31 cellular contexts compared by ENCODE assay signal in the genomic region with DNA sequence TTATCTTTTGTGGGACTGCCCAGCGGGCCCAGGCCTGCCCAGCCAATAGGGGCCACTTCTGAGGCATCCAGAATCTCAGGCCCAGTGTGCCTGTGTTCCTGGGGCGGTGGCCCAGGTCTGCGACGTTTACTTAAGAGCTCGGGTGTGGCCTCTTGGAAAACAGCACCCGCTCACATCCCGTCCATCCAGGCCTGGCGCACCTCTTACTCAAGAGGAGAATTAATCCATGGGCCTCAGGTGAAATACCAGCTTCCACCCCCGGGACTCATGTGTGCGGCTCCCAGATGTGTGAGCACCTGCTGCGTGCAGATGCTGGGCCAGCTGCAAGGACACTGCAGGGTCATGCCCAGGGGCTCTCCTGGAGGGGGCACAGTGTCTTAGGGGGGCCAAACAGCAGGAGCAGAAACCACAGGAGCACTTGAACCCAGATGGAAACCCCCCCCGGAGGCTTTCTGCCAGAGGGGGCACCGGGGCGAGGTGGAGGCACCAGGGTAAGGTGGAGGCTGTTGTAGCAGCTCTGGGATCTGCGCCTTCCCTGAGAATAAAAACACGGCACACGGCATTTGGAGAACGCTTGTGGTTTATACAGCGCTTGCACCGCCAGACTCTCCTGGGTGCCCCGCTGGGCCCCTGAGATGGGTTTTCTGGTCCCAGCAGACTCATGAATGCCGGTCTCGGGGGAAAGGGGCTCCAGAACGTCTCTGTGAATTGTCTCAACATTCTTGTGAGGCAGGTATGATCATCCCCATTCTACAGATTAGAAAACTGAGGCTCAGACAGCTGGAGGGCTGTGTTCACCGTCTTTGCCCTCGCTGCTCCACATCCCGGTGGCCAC. TPM values are rescaled to one million over a fixed set of nuclear protein-coding genes. Genes with fewer than 3 reads are reported as not detected.
DNase-seq lines count a peak whose midpoint lies in the region; FAIRE-seq and TF ChIP-seq lines count a peak whose summit lies in the region.
"Had no signal": no experiment of that assay in that cellular context is flagged by ENCODE, and none has a peak within 500 bp of the region (broad histone marks: within the 10 kb centered on the region; RNA-seq: fewer than 3 reads in every experiment).

No MANE protein-coding gene starts in this region.

- FAIRE-seq in RCC 7860 (lab: Jason Lieb, UNC), result no peak
- FAIRE-seq: endothelial cell of umbilical vein had no signal

- TF ChIP-seq CTCF in chondrocyte (IDR thresholded peaks at IDR 0.05), result no peak
- no peak for TF ChIP-seq CTCF in osteoblast (IDR thresholded peaks at IDR 0.05; ENCODE audit: extremely low read depth, low read depth, low read length)

- H3K36me3 ChIP-seq in BLaER1 (peaks cover 6% of the 10 kb centered on the region; the same call in 1 of the 2 replicates), osteoblast (ENCODE audit: insufficient read depth, low read length) (no peaks in the 10 kb centered on the region)
- H3K36me3 ChIP-seq: brain microvascular endothelial cell, gastroesophageal sphincter, neural progenitor cell, tibial artery had no signal

- DNase-seq in NCI-H510A treated with DMSO at 0.1 percent for 48 hours (lab: John Stamatoyannopoulos, UW), result peak; percentile 16
- no peak for DNase-seq in NCI-H510A (lab: John Stamatoyannopoulos, UW)
- DNase-seq in chondrocyte (ENCODE audit: low spot score), result peak; percentile 75
- peak; percentile 57 for DNase-seq in osteoblast (ENCODE audit: insufficient read length, low spot score, missing footprints)
- DNase-seq in RCC 7860 (ENCODE audit: low spot score), result no peak
- DNase-seq in SK-N-DZ (ENCODE audit: low spot score), result no peak
- DNase-seq in NCI-H187 treated with DMSO at 0.1 percent for 48 hours (lab: John Stamatoyannopoulos, UW), result no peak
- DNase-seq: 8988T; activated CD4-positive, alpha-beta memory T cell treated with anti-CD3 and anti-CD28 coated beads, Interleukin-2, amount 10 ng/mL, durations not matched to agents 7 days and 5 days; activated CD4-positive, alpha-beta T cell treated with anti-CD3 and anti-CD28 coated beads for 1 hour; activated naive CD4-positive, alpha-beta T cell treated with anti-CD3 and anti-CD28 coated beads for 36 hours; amniotic stem cell; brain microvascular endothelial cell; CD4-positive, CD25-positive, alpha-beta regulatory T cell; GM23248; hypothalamus; IMR-90; mesenchymal stem cell; NCI-H146; SIG-M5; stimulated activated CD4-positive, alpha-beta T cell treated with anti-CD3 and anti-CD28 coated beads, Interleukin-4, amount 100 ng/mL, for 1 hour had no signal

- no peaks in the 10 kb centered on the region for H3K9me3 Mint-ChIP-seq in chondrocyte (ENCODE audit: low read depth)
- H3K9me3 Mint-ChIP-seq: activated CD4-positive, alpha-beta memory T cell treated with anti-CD3 and anti-CD28 coated beads, Interleukin-2, amount 10 ng/mL, durations not matched to agents 7 days and 5 days; activated naive CD4-positive, alpha-beta T cell treated with anti-CD3 and anti-CD28 coated beads for 36 hours; activated T-helper 1 cell treated with anti-CD3 and anti-CD28 coated beads, Interleukin-12 subunit alpha, Interleukin-12 subunit beta, Interleukin-2, Interleukin-4 antibody, amounts not matched to agents 30 ng/mL and 10 ng/mL and 1 ng/mL, durations not matched to agents 14 hours and 24 hours and 36 hours; CD4-positive, CD25-positive, alpha-beta regulatory T cell; T-helper 2 cell treated with Interferon-gamma antibody and Interleukin-4, amounts not matched to agents 5 μg/mL and 100 μg/mL, for 36 hours had no signal

- no peaks in the 10 kb centered on the region for H3K27me3 ChIP-seq in BLaER1
- no peaks in the 10 kb centered on the region for H3K27me3 ChIP-seq in osteoblast (ENCODE audit: insufficient read depth, low read length)
- H3K27me3 ChIP-seq: brain microvascular endothelial cell, gastroesophageal sphincter, neural progenitor cell, tibial artery had no signal

- no peak overlapping the region for H3K9ac ChIP-seq in BLaER1
- H3K9ac ChIP-seq: GM23248, neural progenitor cell had no signal

- no peak overlapping the region for H2AFZ ChIP-seq in osteoblast (ENCODE audit: low read length)
- H2AFZ ChIP-seq: GM23248, neural progenitor cell had no signal

- H3K4me2 ChIP-seq in BLaER1, result peak overlapping the region; percentile 6
- no peak overlapping the region for H3K4me2 ChIP-seq in osteoblast (ENCODE audit: insufficient read depth, low read length)
- H3K4me2 ChIP-seq: neural progenitor cell had no signal

- H3K4me1 ChIP-seq in BLaER1 (peaks cover 95% of the 10 kb centered on the region), osteoblast (ENCODE audit: insufficient read depth, low read length) (no peaks in the 10 kb centered on the region)
- H3K4me1 ChIP-seq: tibial artery had no signal

- H3K4me1 Mint-ChIP-seq in chondrocyte (ENCODE audit: low read depth), result peaks cover 15% of the 10 kb centered on the region
- H3K4me1 Mint-ChIP-seq: activated CD4-positive, alpha-beta memory T cell treated with anti-CD3 and anti-CD28 coated beads, Interleukin-2, amount 10 ng/mL, durations not matched to agents 7 days and 5 days; CD4-positive, CD25-positive, alpha-beta regulatory T cell had no signal

- no peaks in the 10 kb centered on the region for H3K79me2 ChIP-seq in osteoblast (ENCODE audit: insufficient read depth, low read length)

- H4K20me1 ChIP-seq in BLaER1, result peaks cover 53% of the 10 kb centered on the region
- no peaks in the 10 kb centered on the region for H4K20me1 ChIP-seq in osteoblast (ENCODE audit: insufficient read depth, low read length)

- H3K27ac Mint-ChIP-seq in chondrocyte (ENCODE audit: unreplicated experiment), result no peak overlapping the region
- H3K27ac Mint-ChIP-seq: activated CD4-positive, alpha-beta memory T cell treated with anti-CD3 and anti-CD28 coated beads, Interleukin-2, amount 10 ng/mL, durations not matched to agents 7 days and 5 days; activated naive CD4-positive, alpha-beta T cell treated with anti-CD3 and anti-CD28 coated beads for 36 hours; activated T-helper 1 cell treated with anti-CD3 and anti-CD28 coated beads, Interleukin-12 subunit alpha, Interleukin-12 subunit beta, Interleukin-2, Interleukin-4 antibody, amounts not matched to agents 30 ng/mL and 10 ng/mL and 1 ng/mL, durations not matched to agents 14 hours and 24 hours and 36 hours; CD4-positive, CD25-positive, alpha-beta regulatory T cell; neural progenitor cell; T-helper 2 cell treated with Interferon-gamma antibody and Interleukin-4, amounts not matched to agents 5 μg/mL and 100 μg/mL, for 36 hours had no signal

- peaks cover 12% of the 10 kb centered on the region for H3K27me3 Mint-ChIP-seq in chondrocyte (ENCODE audit: low read depth)
- H3K27me3 Mint-ChIP-seq: activated CD4-positive, alpha-beta memory T cell treated with anti-CD3 and anti-CD28 coated beads, Interleukin-2, amount 10 ng/mL, durations not matched to agents 7 days and 5 days; CD4-positive, CD25-positive, alpha-beta regulatory T cell had no signal

- no peak overlapping the region for H3K4me3 Mint-ChIP-seq in chondrocyte (ENCODE audit: unreplicated experiment)
- H3K4me3 Mint-ChIP-seq: activated CD4-positive, alpha-beta memory T cell treated with anti-CD3 and anti-CD28 coated beads, Interleukin-2, amount 10 ng/mL, durations not matched to agents 7 days and 5 days; activated naive CD4-positive, alpha-beta T cell treated with anti-CD3 and anti-CD28 coated beads for 36 hours; activated T-helper 1 cell treated with anti-CD3 and anti-CD28 coated beads, Interleukin-12 subunit alpha, Interleukin-12 subunit beta, Interleukin-2, Interleukin-4 antibody, amounts not matched to agents 30 ng/mL and 10 ng/mL and 1 ng/mL, durations not matched to agents 14 hours and 24 hours and 36 hours; CD4-positive, CD25-positive, alpha-beta regulatory T cell; neural progenitor cell; T-helper 2 cell treated with Interferon-gamma antibody and Interleukin-4, amounts not matched to agents 5 μg/mL and 100 μg/mL, for 36 hours had no signal

- no peak overlapping the region for H3K4me3 ChIP-seq in BLaER1
- H3K4me3 ChIP-seq in osteoblast (ENCODE audit: insufficient read depth, low read length), result no peak overlapping the region
- H3K4me3 ChIP-seq: gastroesophageal sphincter, GM23248, neural progenitor cell, tibial artery had no signal

- H3K9me3 ChIP-seq in BLaER1, result no peaks in the 10 kb centered on the region
- H3K9me3 ChIP-seq in osteoblast (ENCODE audit: low read depth, low read length), result no peaks in the 10 kb centered on the region
- H3K9me3 ChIP-seq: gastroesophageal sphincter, tibial artery had no signal

- no peaks in the 10 kb centered on the region for H3K36me3 Mint-ChIP-seq in chondrocyte (ENCODE audit: low read depth)
- H3K36me3 Mint-ChIP-seq: CD4-positive, CD25-positive, alpha-beta regulatory T cell; neural progenitor cell had no signal

- H3K27ac ChIP-seq in BLaER1 (no peak overlapping the region), osteoblast (ENCODE audit: low read depth, low read length) (no peak overlapping the region)
- H3K27ac ChIP-seq: brain microvascular endothelial cell, gastroesophageal sphincter, GM23248, neural progenitor cell, tibial artery had no signal

RNA-seq across cellular contexts. Expression of a gene that starts 2.8 kb away (rescaled TPM):
- total RNA-seq in chondrocyte, result not detected in 3 replicates
- not detected in 2 replicates for total RNA-seq in osteoblast
- polyA plus RNA-seq in SK-N-DZ (2014; cell fraction: cytosol; rRNA removed), result not detected in 2 replicates
- polyA plus RNA-seq in SK-N-DZ (2014; cell fraction: nucleus; rRNA removed), result not detected in 2 replicates
- total RNA-seq: activated CD4-positive, alpha-beta memory T cell treated with anti-CD3 and anti-CD28 coated beads, Interleukin-2, amount 10 ng/mL, durations not matched to agents 7 days and 5 days; activated naive CD4-positive, alpha-beta T cell treated with anti-CD3 and anti-CD28 coated beads for 36 hours; activated T-helper 1 cell treated with anti-CD3 and anti-CD28 coated beads, Interleukin-12 subunit alpha, Interleukin-12 subunit beta, Interleukin-2, Interleukin-4 antibody, amounts not matched to agents 30 ng/mL and 10 ng/mL and 1 ng/mL, durations not matched to agents 14 hours and 24 hours and 36 hours; CD4-positive, CD25-positive, alpha-beta regulatory T cell; Daoy; endothelial cell of umbilical vein; GM23248; IMR-90; LHCN-M2; NCI-H460 had no signal
- polyA plus RNA-seq: CD4-positive, CD25-positive, alpha-beta regulatory T cell; endothelial cell of umbilical vein; GM23248; IMR-90 had no signal

Comparison
In these comparisons a context has a peak if more than half of its experiments do, and no peak if none do; other contexts are left out.
1. DNase-seq: peak in NCI-H510A treated with DMSO at 0.1 percent for 48 hours (single experiment), chondrocyte (single experiment) and osteoblast (single experiment); none in NCI-H510A (single experiment), RCC 7860 (single experiment), SK-N-DZ (single experiment) and NCI-H187 treated with DMSO at 0.1 percent for 48 hours (single experiment).